1 cellular context compared by ENCODE assay signal in the genomic region with DNA sequence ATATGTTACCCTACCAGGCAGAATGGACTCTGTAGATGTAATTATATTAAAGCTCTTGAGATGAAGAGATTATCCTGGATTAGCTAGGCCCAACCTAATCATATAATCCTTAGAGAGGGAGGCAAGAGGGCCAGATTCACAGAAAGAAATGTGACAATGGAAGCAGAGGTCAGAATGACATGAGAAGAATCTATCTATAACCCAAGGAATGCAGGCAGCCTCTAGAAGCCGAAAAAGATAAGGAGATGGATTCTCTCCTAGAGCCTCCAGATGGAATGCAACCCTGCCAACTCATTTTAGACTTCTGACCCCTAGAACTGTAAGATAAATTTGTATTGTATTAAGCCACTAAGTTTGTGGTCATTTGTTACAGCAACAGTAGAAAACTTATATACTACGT.
TF ChIP-seq lines count a peak whose summit lies in the region.

No MANE protein-coding gene starts in this region.

TF ChIP-seq in SK-N-SH treated with all-trans-retinoic acid at 6 μM for 48 hours, 23 proteins besides CTCF, POLR2A, EP300 and RAD21 (continued from another document):
- TF ChIP-seq, protein P1, sequence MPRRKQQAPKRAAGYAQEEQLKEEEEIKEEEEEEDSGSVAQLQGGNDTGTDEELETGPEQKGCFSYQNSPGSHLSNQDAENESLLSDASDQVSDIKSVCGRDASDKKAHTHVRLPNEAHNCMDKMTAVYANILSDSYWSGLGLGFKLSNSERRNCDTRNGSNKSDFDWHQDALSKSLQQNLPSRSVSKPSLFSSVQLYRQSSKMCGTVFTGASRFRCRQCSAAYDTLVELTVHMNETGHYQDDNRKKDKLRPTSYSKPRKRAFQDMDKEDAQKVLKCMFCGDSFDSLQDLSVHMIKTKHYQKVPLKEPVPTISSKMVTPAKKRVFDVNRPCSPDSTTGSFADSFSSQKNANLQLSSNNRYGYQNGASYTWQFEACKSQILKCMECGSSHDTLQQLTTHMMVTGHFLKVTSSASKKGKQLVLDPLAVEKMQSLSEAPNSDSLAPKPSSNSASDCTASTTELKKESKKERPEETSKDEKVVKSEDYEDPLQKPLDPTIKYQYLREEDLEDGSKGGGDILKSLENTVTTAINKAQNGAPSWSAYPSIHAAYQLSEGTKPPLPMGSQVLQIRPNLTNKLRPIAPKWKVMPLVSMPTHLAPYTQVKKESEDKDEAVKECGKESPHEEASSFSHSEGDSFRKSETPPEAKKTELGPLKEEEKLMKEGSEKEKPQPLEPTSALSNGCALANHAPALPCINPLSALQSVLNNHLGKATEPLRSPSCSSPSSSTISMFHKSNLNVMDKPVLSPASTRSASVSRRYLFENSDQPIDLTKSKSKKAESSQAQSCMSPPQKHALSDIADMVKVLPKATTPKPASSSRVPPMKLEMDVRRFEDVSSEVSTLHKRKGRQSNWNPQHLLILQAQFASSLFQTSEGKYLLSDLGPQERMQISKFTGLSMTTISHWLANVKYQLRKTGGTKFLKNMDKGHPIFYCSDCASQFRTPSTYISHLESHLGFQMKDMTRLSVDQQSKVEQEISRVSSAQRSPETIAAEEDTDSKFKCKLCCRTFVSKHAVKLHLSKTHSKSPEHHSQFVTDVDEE (CRISPR knock-in tag; IDR thresholded peaks at IDR 0.05): no peak
- no peak for TF ChIP-seq ZNF8 (CRISPR knock-in tag; IDR thresholded peaks at IDR 0.05)
- TF ChIP-seq, protein P2, sequence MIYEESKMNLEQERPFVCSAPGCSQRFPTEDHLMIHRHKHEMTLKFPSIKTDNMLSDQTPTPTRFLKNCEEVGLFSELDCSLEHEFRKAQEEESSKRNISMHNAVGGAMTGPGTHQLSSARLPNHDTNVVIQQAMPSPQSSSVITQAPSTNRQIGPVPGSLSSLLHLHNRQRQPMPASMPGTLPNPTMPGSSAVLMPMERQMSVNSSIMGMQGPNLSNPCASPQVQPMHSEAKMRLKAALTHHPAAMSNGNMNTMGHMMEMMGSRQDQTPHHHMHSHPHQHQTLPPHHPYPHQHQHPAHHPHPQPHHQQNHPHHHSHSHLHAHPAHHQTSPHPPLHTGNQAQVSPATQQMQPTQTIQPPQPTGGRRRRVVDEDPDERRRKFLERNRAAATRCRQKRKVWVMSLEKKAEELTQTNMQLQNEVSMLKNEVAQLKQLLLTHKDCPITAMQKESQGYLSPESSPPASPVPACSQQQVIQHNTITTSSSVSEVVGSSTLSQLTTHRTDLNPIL (CRISPR knock-in tag; IDR thresholded peaks at IDR 0.05; ENCODE audit: low read depth): no peak
- TF ChIP-seq CSDC2 (CRISPR knock-in tag; IDR thresholded peaks at IDR 0.05): no peak
- no peak for TF ChIP-seq ZFP3 (CRISPR knock-in tag; IDR thresholded peaks at IDR 0.05)
- TF ChIP-seq OSR1 (CRISPR knock-in tag; IDR thresholded peaks at IDR 0.05): no peak
- TF ChIP-seq RARB (CRISPR knock-in tag; IDR thresholded peaks at IDR 0.05): no peak
- TF ChIP-seq ESRRG (CRISPR knock-in tag; IDR thresholded peaks at IDR 0.05): no peak
